10 cellular contexts compared by ENCODE assay signal in genomic region chr20:38730167-38730988, GRCh38. TPM values are rescaled to one million over a fixed set of nuclear protein-coding genes. Genes with fewer than 3 reads are reported as not detected.
A peak's percentile ranks its signal among the peaks of the same experiment; 100 is the strongest.
DNase-seq lines count a peak whose midpoint lies in the region; ATAC-seq, FAIRE-seq and TF ChIP-seq lines count a peak whose summit lies in the region.
"Had no signal": no experiment of that assay in that cellular context is flagged by ENCODE, and none has a peak within 500 bp of the region (broad histone marks: within the 10 kb centered on the region; RNA-seq: fewer than 3 reads in every experiment).

No MANE protein-coding gene starts in this region.

- no peak for DNase-seq in left ventricle myocardium inferior
- DNase-seq in heart left ventricle: no peak
- peak; percentile 6 to 21 for DNase-seq in activated CD4-positive, alpha-beta T cell treated with anti-CD3 and anti-CD28 coated beads, Interleukin-2, amount 50 U/mL, for 48 hours
- DNase-seq in thoracic aorta (ENCODE audit: low spot score): no peak
- no peak for DNase-seq in stimulated activated naive CD4-positive, alpha-beta T cell treated with Interleukin-2 at 50 U/mL for 16 hours (lab: John Stamatoyannopoulos, UW)
- no peak for DNase-seq in cerebellum (ENCODE audit: low spot score)
- no peak for DNase-seq in RCC 7860 (ENCODE audit: low spot score)

- ATAC-seq in heart left ventricle (no peak), thoracic aorta (ENCODE audit: insufficient number of reproducible peaks, low FRiP score, low read depth) (no peak)

- H3K4me1 ChIP-seq in left ventricle myocardium inferior: peaks cover 41% of the 10 kb centered on the region
- peaks cover 0 to 57% (median 18%) of the 10 kb centered on the region in 12 donors for H3K4me1 ChIP-seq in heart left ventricle
- H3K4me1 ChIP-seq in iPS-15b (ENCODE audit: control insufficient read depth, insufficient read depth, low read length): peaks cover 8% of the 10 kb centered on the region
- peaks cover 0 to 21% of the 10 kb centered on the region in 2 donors for H3K4me1 ChIP-seq in thoracic aorta (ENCODE audit: control insufficient read depth in 1 of 2, low read depth in 2 of 2)

- H3K27me3 ChIP-seq in left ventricle myocardium inferior (ENCODE audit: low read depth): peaks cover 100% of the 10 kb centered on the region
- peaks cover 72 to 100% (median 94%) of the 10 kb centered on the region in 9 donors for H3K27me3 ChIP-seq in heart left ventricle
- peaks cover 97% of the 10 kb centered on the region for H3K27me3 ChIP-seq in iPS-15b (ENCODE audit: control insufficient read depth, insufficient read depth, low read length)
- peaks cover 17% of the 10 kb centered on the region for H3K27me3 ChIP-seq in thoracic aorta (replicated peaks; ENCODE audit: insufficient read depth)
- H3K27me3 ChIP-seq: ovary had no signal

- H3K27ac ChIP-seq in left ventricle myocardium inferior (replicated peaks) (no peak overlapping the region), heart left ventricle (no peak overlapping the region), thoracic aorta (no peak overlapping the region)
- H3K27ac ChIP-seq: ovary had no signal

- H3K9me3 ChIP-seq in left ventricle myocardium inferior (replicated peaks) (no peaks in the 10 kb centered on the region), heart left ventricle (no peaks in the 10 kb centered on the region), iPS-15b (ENCODE audit: control insufficient read depth, insufficient read depth, low read length) (no peaks in the 10 kb centered on the region), thoracic aorta (no peaks in the 10 kb centered on the region)
- H3K9me3 ChIP-seq: ovary had no signal

- no peak for FAIRE-seq in RCC 7860 (lab: Jason Lieb, UNC)

- no peaks in the 10 kb centered on the region for H3K36me3 ChIP-seq in left ventricle myocardium inferior
- no peaks in the 10 kb centered on the region for H3K36me3 ChIP-seq in heart left ventricle
- no peaks in the 10 kb centered on the region for H3K36me3 ChIP-seq in iPS-15b (ENCODE audit: control insufficient read depth, insufficient read depth, low read length)
- no peaks in the 10 kb centered on the region for H3K36me3 ChIP-seq in thoracic aorta
- H3K36me3 ChIP-seq: ovary had no signal

- TF ChIP-seq CTCF in left ventricle myocardium inferior (IDR thresholded peaks at IDR 0.05; ENCODE audit: borderline replicate concordance) (no peak), heart left ventricle (IDR thresholded peaks at IDR 0.05) (no peak), thoracic aorta (IDR thresholded peaks at IDR 0.05) (no peak)

- H3K4me3 ChIP-seq in left ventricle myocardium inferior (peak overlapping the region; percentile 53), heart left ventricle (peak overlapping the region in 5 of 12 donors; percentile 19 to 38 (median 21)), iPS-15b (ENCODE audit: low read depth, low read length) (peak overlapping the region; percentile 40), thoracic aorta (peak overlapping the region; percentile 57)
- H3K4me3 ChIP-seq: ovary had no signal

- no peak for TF ChIP-seq POLR2A in heart left ventricle (IDR thresholded peaks at IDR 0.05)

- intact Hi-C loops in left ventricle myocardium inferior (cut with micrococcal nuclease): loop anchor here (5.0 kb wide), 1 partner anchor 83 kb away; no protein-coding TSS in a partner anchor
- intact Hi-C loops in heart left ventricle (cut with DNase I): loop anchor here (2.0 to 5.0 kb wide), 3 partner anchors 83 to 162 kb away; no protein-coding TSS in a partner anchor

- WGBS in heart left ventricle, 4 donors: 3 to 8% (median 5%) methylated on average over 34 to 41 of the region's 41 CpGs

- H3K9ac ChIP-seq in iPS-15b (ENCODE audit: low read depth, low read length): no peak overlapping the region

RNA-seq across cellular contexts. Expression of gene SLC32A1, which starts 6.1 kb away (rescaled TPM):
- total RNA-seq in left ventricle myocardium inferior (not detected), heart left ventricle (not detected), thoracic aorta (not detected), cerebellum (13.7 TPM)
- not detected for polyA plus RNA-seq in heart left ventricle
- total RNA-seq: ovary had no signal
- polyA plus RNA-seq: esophagus, ovary had no signal

RNA-seq across cellular contexts. Expression of gene ACTR5, which starts 17.9 kb away (rescaled TPM):
- total RNA-seq in left ventricle myocardium inferior (3.1 TPM), heart left ventricle (1 to 10 TPM; 2.3 to 4.1 (median 3.5) TPM), thoracic aorta (1 to 10 TPM; 8.0 to 8.1 TPM), cerebellum (10.6 TPM)
- polyA plus RNA-seq in heart left ventricle: 1 to 10 TPM; 2.4 to 6.4 TPM

Comparison
In these comparisons a context has a peak if more than half of its experiments do, and no peak if none do; other contexts are left out.
1. DNase-seq: peak in activated CD4-positive, alpha-beta T cell treated with anti-CD3 and anti-CD28 coated beads, Interleukin-2, amount 50 U/mL, for 48 hours (2 of 2); none in left ventricle myocardium inferior (single experiment), heart left ventricle (0 of 5), thoracic aorta (single experiment), stimulated activated naive CD4-positive, alpha-beta T cell treated with Interleukin-2 at 50 U/mL for 16 hours (single experiment), cerebellum (single experiment) and RCC 7860 (single experiment).
2. RNA of gene SLC32A1, which starts 6.1 kb away (total RNA-seq): 13.7 TPM in cerebellum (single experiment); not detected in left ventricle myocardium inferior (single experiment), not detected in heart left ventricle and not detected in thoracic aorta; every median in the first group is over 10 times any median in the second.